ENCODE assay signal across 12 cellular contexts in genomic region chr12:116551952-116552749, GRCh38. TPM values are rescaled to one million over a fixed set of nuclear protein-coding genes. Genes with fewer than 3 reads are reported as not detected.
A peak's percentile ranks its signal among the peaks of the same experiment; 100 is the strongest.
DNase-seq lines count a peak whose midpoint lies in the region; ATAC-seq and TF ChIP-seq lines count a peak whose summit lies in the region.
"Had no signal": no experiment of that assay in that cellular context is flagged by ENCODE, and none has a peak within 500 bp of the region (broad histone marks: within the 10 kb centered on the region; RNA-seq: fewer than 3 reads in every experiment).

No MANE protein-coding gene starts in this region.

- H2AK5ac ChIP-seq in IMR-90 (ENCODE audit: low read depth, low read length) = no peak overlapping the region

- H2AFZ ChIP-seq in IMR-90 (replicated peaks; ENCODE audit: low read length, poor library complexity) = no peak overlapping the region

- H3K18ac ChIP-seq in IMR-90 (ENCODE audit: low read depth, low read length) = no peak overlapping the region

- no peak overlapping the region for H3K4me3 ChIP-seq in IMR-90 (ENCODE audit: insufficient read depth, low read depth, low read length)
- H3K4me3 ChIP-seq: coronary artery, psoas muscle had no signal

- H3K27me3 ChIP-seq in IMR-90 (ENCODE audit: control insufficient read depth, insufficient read depth, low read length) = no peaks in the 10 kb centered on the region
- no peaks in the 10 kb centered on the region for H3K27me3 ChIP-seq in layer of hippocampus (ENCODE audit: control insufficient read depth, insufficient read depth, low read length)

- H4K5ac ChIP-seq in IMR-90 (ENCODE audit: low read depth, low read length) = no peak overlapping the region

- no peak overlapping the region; the same call in 1 of the 2 replicates for H4K91ac ChIP-seq in IMR-90 (ENCODE audit: insufficient read depth, low read depth, low read length)

- intact Hi-C loops in IMR-90 (cut with micrococcal nuclease) = no loop called here

- H3K23ac ChIP-seq in IMR-90 (ENCODE audit: low read depth, low read length) = no peak overlapping the region

- H3K9ac ChIP-seq in IMR-90 (ENCODE audit: low read depth, low read length) = no peak overlapping the region

- peaks cover 8% of the 10 kb centered on the region for H3K4me1 ChIP-seq in IMR-90 (ENCODE audit: control insufficient read depth, insufficient read depth, low read length)

- no peak overlapping the region for H2BK5ac ChIP-seq in IMR-90 (ENCODE audit: low read depth, low read length, poor library complexity, severe bottlenecking)

- in situ Hi-C loops in IMR-90 (cut with MboI; ENCODE audit: low sequenced_read_pairs) = no loop called here

- no peak overlapping the region for H3K56ac ChIP-seq in IMR-90 (ENCODE audit: extremely low read depth, insufficient read depth, low read length)

- H3K79me1 ChIP-seq in IMR-90 (ENCODE audit: low read depth in 1 of 2, low read length in 2 of 2) = no peaks in the 10 kb centered on the region

- TF ChIP-seq RAD21 in IMR-90 (IDR thresholded peaks at IDR 0.05; ENCODE audit: low read length) = no peak

- H4K8ac ChIP-seq in IMR-90 (ENCODE audit: low read depth in 2 of 2, low read length in 2 of 2) = no peak overlapping the region

- peak overlapping the region; percentile 9 for H2BK20ac ChIP-seq in IMR-90 (ENCODE audit: low read depth, low read length)

- POLR2A ChIA-PET in IMR-90 (lab: Charles Lee; ENCODE audit: unreplicated experiment) = no interaction called here

- TF ChIP-seq POLR2A in IMR-90 (IDR thresholded peaks at IDR 0.05; ENCODE audit: low read depth, low read length) = no peak

- CTCF ChIA-PET in IMR-90 (lab: Yijun Ruan, JAX) = no interaction called here

- WGBS in IMR-90 (ENCODE audit: extremely low coverage in 2 of 2, insufficient read length in 1 of 2), 2 experiments = 96% methylated on average over 12 of the region's 15 CpGs; no CpG with 5 or more reads in 1 of the 2 experiments

- peak overlapping the region; percentile 52 for H2BK120ac ChIP-seq in IMR-90 (ENCODE audit: low read depth, low read length)

- H4K20me1 ChIP-seq in IMR-90 (ENCODE audit: insufficient read depth, low read length) = no peaks in the 10 kb centered on the region

- no peaks in the 10 kb centered on the region for H3K36me3 ChIP-seq in IMR-90 (ENCODE audit: control insufficient read depth, insufficient read depth, low read length)

- TF ChIP-seq CTCF in IMR-90 (conservative IDR thresholded peaks at IDR 0.05; ENCODE audit: low read depth, low read length) = no peak

- peak overlapping the region; percentile 31; the same call in 1 of the 3 replicates for H2BK15ac ChIP-seq in IMR-90 (ENCODE audit: low read depth, low read length)

- no TSS peak for BruUV-seq in IMR-90 (replicated peaks; lab: Mats Ljungman, UMichigan)

- H3K9me1 ChIP-seq in IMR-90 (ENCODE audit: insufficient read depth, low read length) = peaks cover 5% of the 10 kb centered on the region; the same call in 1 of the 2 replicates

- H3K14ac ChIP-seq in IMR-90 (replicated peaks; ENCODE audit: low read depth, low read length) = peak overlapping the region; percentile 5; the same call in 1 of the 2 replicates

- peak; percentile 36 for DNase-seq in AG08396 (ENCODE audit: low spot score)
- DNase-seq in IMR-90 = peak; percentile 86
- DNase-seq in astrocyte of the hippocampus (ENCODE audit: low read depth, low spot score) = peak; percentile 16
- no peak for DNase-seq in COR-L47 (lab: John Stamatoyannopoulos, UW)
- DNase-seq in NCI-H524 treated with DMSO at 0.1 percent for 48 hours (lab: John Stamatoyannopoulos, UW) = no peak
- no peak for DNase-seq in germinal center (ENCODE audit: low spot score)
- no peak for DNase-seq in glomerular visceral epithelial cell (ENCODE audit: extremely low spot score)
- DNase-seq: psoas muscle had no signal

- peak overlapping the region; percentile 29; the same call in 1 of the 2 replicates for H3K4ac ChIP-seq in IMR-90 (ENCODE audit: low read depth, low read length)

- dilution Hi-C loops in IMR-90 (cut with HindIII; ENCODE audit: low sequenced_read_pairs, unreplicated experiment) = no loop called here

- no peak; the same call in 1 of the 2 replicates for ATAC-seq in IMR-90 (ENCODE audit: low read depth)
- ATAC-seq: T-cell had no signal

- no peak overlapping the region for H3K4me2 ChIP-seq in IMR-90 (ENCODE audit: low read depth, low read length)

- H3K27ac ChIP-seq in IMR-90 (ENCODE audit: insufficient read depth, low read length) = no peak overlapping the region
- H3K27ac ChIP-seq in layer of hippocampus (ENCODE audit: low read depth, low read length) = peak overlapping the region; percentile 20
- H3K27ac ChIP-seq: coronary artery, psoas muscle had no signal

- no peaks in the 10 kb centered on the region for H3K9me3 ChIP-seq in IMR-90 (ENCODE audit: control insufficient read depth, insufficient read depth, low read length)
- H3K9me3 ChIP-seq: psoas muscle had no signal

- H2AK9ac ChIP-seq in IMR-90 (replicated peaks; ENCODE audit: low read depth, low read length, poor library complexity) = no peak overlapping the region

TF ChIP-seq in IMR-90, 13 proteins besides CTCF, POLR2A, EP300 and RAD21:
- no peak for TF ChIP-seq USF2 (IDR thresholded peaks at IDR 0.05; ENCODE audit: low read depth, low read length)
- TF ChIP-seq ELK1 (IDR thresholded peaks at IDR 0.05; ENCODE audit: borderline replicate concordance, low read depth, low read length) = no peak
- TF ChIP-seq MXI1 (IDR thresholded peaks at IDR 0.05; ENCODE audit: borderline replicate concordance, low read depth, low read length) = no peak
- TF ChIP-seq NFE2L2 (IDR thresholded peaks at IDR 0.05; ENCODE audit: low read depth, low read length) = peak; percentile 62; the same call in 1 of the 2 replicates
- TF ChIP-seq SMC3 (IDR thresholded peaks at IDR 0.05; ENCODE audit: low read depth, low read length) = no peak
- no peak for TF ChIP-seq RFX5 (IDR thresholded peaks at IDR 0.05; ENCODE audit: low read depth, low read length)
- no peak for TF ChIP-seq CHD1 (IDR thresholded peaks at IDR 0.05; ENCODE audit: low read depth, low read length)
- TF ChIP-seq FOS (IDR thresholded peaks at IDR 0.05; ENCODE audit: low read depth, low read length) = peak; percentile 77; the same call in 1 of the 2 replicates
- peak; percentile 35; the same call in 1 of the 2 replicates for TF ChIP-seq MAFK (IDR thresholded peaks at IDR 0.05; ENCODE audit: low read depth, low read length)
- TF ChIP-seq MAZ (IDR thresholded peaks at IDR 0.05; ENCODE audit: borderline replicate concordance, low read depth, low read length) = no peak
- TF ChIP-seq BHLHE40 (IDR thresholded peaks at IDR 0.05; ENCODE audit: low read depth, low read length) = no peak
- TF ChIP-seq RCOR1 (IDR thresholded peaks at IDR 0.05; ENCODE audit: insufficient replicate concordance, low read length) = no peak
- peak; percentile 91 for TF ChIP-seq CEBPB (IDR thresholded peaks at IDR 0.05; ENCODE audit: low read depth, low read length)

RNA-seq across cellular contexts. Expression of gene MAP1LC3B2, which starts 7.0 kb away (rescaled TPM):
- total RNA-seq in IMR-90 (2012; rRNA removed) = 0.28 TPM in 1 of 2 replicates, not detected in the other
- 1.4 TPM in 2 replicates for polyA plus RNA-seq in IMR-90 (2012; rRNA removed)
- 0.55 and 0.97 TPM in 2 replicates for polyA plus RNA-seq in IMR-90 (2012; cell fraction: cytosol; rRNA removed)
- polyA plus RNA-seq in IMR-90 (2012; cell fraction: nucleus; rRNA removed; ENCODE audit: low replicate concordance) = 0.26 and 1.5 TPM in 2 replicates
- total RNA-seq: HT-29 had no signal

Comparison
In these comparisons a context has a peak if more than half of its experiments do, and no peak if none do; other contexts are left out.
1. DNase-seq: peak in AG08396 (single experiment), IMR-90 (single experiment) and astrocyte of the hippocampus (single experiment); none in COR-L47 (single experiment), NCI-H524 treated with DMSO at 0.1 percent for 48 hours (single experiment), germinal center (single experiment) and glomerular visceral epithelial cell (single experiment).